In the genomic region with DNA sequence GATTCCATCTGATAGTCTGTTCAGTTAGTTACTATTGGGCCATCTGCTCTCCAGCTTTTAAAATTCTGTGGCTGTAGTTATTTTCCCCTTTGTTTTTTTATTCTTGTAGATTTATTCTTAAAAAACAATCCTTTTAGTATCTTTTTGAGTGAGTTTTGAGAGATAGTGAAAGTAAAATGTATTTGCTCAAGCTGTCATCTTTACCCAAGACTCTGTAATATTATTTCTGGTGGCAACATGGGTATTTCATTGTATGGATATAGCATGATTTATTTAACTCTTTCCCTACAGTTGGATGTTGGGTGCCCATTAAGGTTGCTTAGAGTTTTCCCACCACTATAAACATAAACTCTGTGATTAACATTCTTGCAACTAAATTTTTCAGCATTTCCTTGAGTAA, we compare ENCODE assay signal across 1 cellular context.
TF ChIP-seq lines count a peak whose summit lies in the region.

No MANE protein-coding gene starts in this region.

TF ChIP-seq in SK-N-SH, 30 proteins besides CTCF, POLR2A, EP300 and RAD21 (continued from another document):
- TF ChIP-seq, protein P1, sequence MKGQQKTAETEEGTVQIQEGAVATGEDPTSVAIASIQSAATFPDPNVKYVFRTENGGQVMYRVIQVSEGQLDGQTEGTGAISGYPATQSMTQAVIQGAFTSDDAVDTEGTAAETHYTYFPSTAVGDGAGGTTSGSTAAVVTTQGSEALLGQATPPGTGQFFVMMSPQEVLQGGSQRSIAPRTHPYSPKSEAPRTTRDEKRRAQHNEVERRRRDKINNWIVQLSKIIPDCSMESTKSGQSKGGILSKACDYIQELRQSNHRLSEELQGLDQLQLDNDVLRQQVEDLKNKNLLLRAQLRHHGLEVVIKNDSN (IDR thresholded peaks at IDR 0.05; ENCODE audit: borderline replicate concordance, low read depth) = no peak
- TF ChIP-seq JUND (IDR thresholded peaks at IDR 0.05) (no peak), CHD2 (IDR thresholded peaks at IDR 0.05; ENCODE audit: low read length, partially characterized antibody) (no peak), GATA2 (CRISPR knock-in tag; IDR thresholded peaks at IDR 0.05) (no peak), POLR2AphosphoS5 (IDR thresholded peaks at IDR 0.05; ENCODE audit: low read depth, low read length) (no peak), RXRA (IDR thresholded peaks at IDR 0.05; ENCODE audit: borderline replicate concordance, low read depth) (no peak), NFIC (IDR thresholded peaks at IDR 0.05; ENCODE audit: borderline replicate concordance) (no peak), FOXJ3 (CRISPR knock-in tag; IDR thresholded peaks at IDR 0.05) (no peak)
- TF ChIP-seq, protein P2, sequence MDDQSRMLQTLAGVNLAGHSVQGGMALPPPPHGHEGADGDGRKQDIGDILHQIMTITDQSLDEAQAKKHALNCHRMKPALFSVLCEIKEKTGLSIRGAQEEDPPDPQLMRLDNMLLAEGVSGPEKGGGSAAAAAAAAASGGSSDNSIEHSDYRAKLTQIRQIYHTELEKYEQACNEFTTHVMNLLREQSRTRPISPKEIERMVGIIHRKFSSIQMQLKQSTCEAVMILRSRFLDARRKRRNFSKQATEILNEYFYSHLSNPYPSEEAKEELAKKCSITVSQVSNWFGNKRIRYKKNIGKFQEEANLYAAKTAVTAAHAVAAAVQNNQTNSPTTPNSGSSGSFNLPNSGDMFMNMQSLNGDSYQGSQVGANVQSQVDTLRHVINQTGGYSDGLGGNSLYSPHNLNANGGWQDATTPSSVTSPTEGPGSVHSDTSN (IDR thresholded peaks at IDR 0.05) = no peak
